13 cellular contexts compared by ENCODE assay signal in genomic region chrX:38304010-38304409, GRCh38.
DNase-seq lines count a peak whose midpoint lies in the region; ATAC-seq and TF ChIP-seq lines count a peak whose summit lies in the region.
"Had no signal": no experiment of that assay in that cellular context is flagged by ENCODE, and none has a peak within 500 bp of the region (broad histone marks: within the 10 kb centered on the region; RNA-seq: fewer than 3 reads in every experiment).

No MANE protein-coding gene starts in this region.

- no peak overlapping the region for H3K27ac Mint-ChIP-seq in nephron
- H3K27ac Mint-ChIP-seq: naive thymus-derived CD8-positive, alpha-beta T cell had no signal

- no peaks in the 10 kb centered on the region for H3K27me3 Mint-ChIP-seq in nephron (ENCODE audit: low read depth)
- H3K27me3 Mint-ChIP-seq: naive thymus-derived CD8-positive, alpha-beta T cell had no signal

- H3K36me3 Mint-ChIP-seq in nephron (ENCODE audit: low read depth) = no peaks in the 10 kb centered on the region

- no peaks in the 10 kb centered on the region for H3K9me3 Mint-ChIP-seq in nephron
- H3K9me3 Mint-ChIP-seq: naive thymus-derived CD8-positive, alpha-beta T cell had no signal

- H3K4me3 ChIP-seq in GM06990 (replicated peaks; ENCODE audit: low read depth, low read length) (no peak overlapping the region), choroid plexus epithelial cell (ENCODE audit: low read depth, low read length) (no peak overlapping the region)

- TF ChIP-seq CTCF in GM06990 (IDR thresholded peaks at IDR 0.05; ENCODE audit: insufficient read depth, low read length, poor library complexity, severe bottlenecking) (peak; percentile 35), choroid plexus epithelial cell (conservative IDR thresholded peaks at IDR 0.05; ENCODE audit: low read depth, low read length) (peak; percentile 59), nephron (IDR thresholded peaks at IDR 0.05; ENCODE audit: unreplicated experiment in 3 of 3) (peak; percentile 25 to 37 (median 26))

- DNase-seq in GM06990 (ENCODE audit: extremely low read depth, insufficient read length) = no peak
- DNase-seq in NCI-H1694 treated with DMSO at 0.1 percent for 48 hours (lab: John Stamatoyannopoulos, UW) = peak; percentile 8
- DNase-seq in choroid plexus epithelial cell (ENCODE audit: low read depth) = peak; percentile 65
- no peak for DNase-seq in GM19238 (ENCODE audit: insufficient read length, low spot score)
- no peak for DNase-seq in stimulated activated naive CD4-positive, alpha-beta T cell treated with Interleukin-2 at 50 U/mL for 16 hours (lab: John Stamatoyannopoulos, UW)
- no peak for DNase-seq in stimulated activated naive CD8-positive, alpha-beta T cell treated with anti-CD3 and anti-CD28 coated beads, Interleukin-15, Interleukin-2, amounts not matched to agents 100 U/mL and 50 U/mL, for 24 hours
- DNase-seq in cortex of kidney (lab: John Stamatoyannopoulos, UW) = no peak
- DNase-seq: caudate nucleus; GDM1; naive thymus-derived CD8-positive, alpha-beta T cell; NCI-H345; stimulated activated CD4-positive, alpha-beta T cell treated with anti-CD3 and anti-CD28 coated beads, Interleukin-4, amount 100 ng/mL, for 4 hours had no signal

- H3K4me3 Mint-ChIP-seq in nephron = no peak overlapping the region
- H3K4me3 Mint-ChIP-seq: naive thymus-derived CD8-positive, alpha-beta T cell had no signal

- H3K27me3 ChIP-seq in GM06990 (replicated peaks; ENCODE audit: control insufficient read depth, insufficient read depth, low read length) = no peaks in the 10 kb centered on the region

- ATAC-seq in stimulated activated naive CD8-positive, alpha-beta T cell treated with anti-CD3 and anti-CD28 coated beads, Interleukin-15, Interleukin-2, amounts not matched to agents 100 U/mL and 50 U/mL, for 24 hours = no peak
- ATAC-seq: naive thymus-derived CD8-positive, alpha-beta T cell had no signal

- H3K36me3 ChIP-seq in GM06990 (ENCODE audit: control insufficient read depth, insufficient read depth, low read length) = no peaks in the 10 kb centered on the region

- no peaks in the 10 kb centered on the region for H3K4me1 Mint-ChIP-seq in nephron
- H3K4me1 Mint-ChIP-seq: naive thymus-derived CD8-positive, alpha-beta T cell had no signal

Comparison
In these comparisons a context has a peak if more than half of its experiments do, and no peak if none do; other contexts are left out.
1. DNase-seq: peak in NCI-H1694 treated with DMSO at 0.1 percent for 48 hours (single experiment) and choroid plexus epithelial cell (single experiment); none in GM06990 (single experiment), GM19238 (single experiment), stimulated activated naive CD4-positive, alpha-beta T cell treated with Interleukin-2 at 50 U/mL for 16 hours (single experiment), stimulated activated naive CD8-positive, alpha-beta T cell treated with anti-CD3 and anti-CD28 coated beads, Interleukin-15, Interleukin-2, amounts not matched to agents 100 U/mL and 50 U/mL, for 24 hours (single experiment) and cortex of kidney (single experiment).
2. Peak in every context shown above with its lines, with median percentiles within 50 percentile points of each other: CTCF ChIP-seq.